Comparison of ENCODE assay signal across 8 cellular contexts in the genomic region with DNA sequence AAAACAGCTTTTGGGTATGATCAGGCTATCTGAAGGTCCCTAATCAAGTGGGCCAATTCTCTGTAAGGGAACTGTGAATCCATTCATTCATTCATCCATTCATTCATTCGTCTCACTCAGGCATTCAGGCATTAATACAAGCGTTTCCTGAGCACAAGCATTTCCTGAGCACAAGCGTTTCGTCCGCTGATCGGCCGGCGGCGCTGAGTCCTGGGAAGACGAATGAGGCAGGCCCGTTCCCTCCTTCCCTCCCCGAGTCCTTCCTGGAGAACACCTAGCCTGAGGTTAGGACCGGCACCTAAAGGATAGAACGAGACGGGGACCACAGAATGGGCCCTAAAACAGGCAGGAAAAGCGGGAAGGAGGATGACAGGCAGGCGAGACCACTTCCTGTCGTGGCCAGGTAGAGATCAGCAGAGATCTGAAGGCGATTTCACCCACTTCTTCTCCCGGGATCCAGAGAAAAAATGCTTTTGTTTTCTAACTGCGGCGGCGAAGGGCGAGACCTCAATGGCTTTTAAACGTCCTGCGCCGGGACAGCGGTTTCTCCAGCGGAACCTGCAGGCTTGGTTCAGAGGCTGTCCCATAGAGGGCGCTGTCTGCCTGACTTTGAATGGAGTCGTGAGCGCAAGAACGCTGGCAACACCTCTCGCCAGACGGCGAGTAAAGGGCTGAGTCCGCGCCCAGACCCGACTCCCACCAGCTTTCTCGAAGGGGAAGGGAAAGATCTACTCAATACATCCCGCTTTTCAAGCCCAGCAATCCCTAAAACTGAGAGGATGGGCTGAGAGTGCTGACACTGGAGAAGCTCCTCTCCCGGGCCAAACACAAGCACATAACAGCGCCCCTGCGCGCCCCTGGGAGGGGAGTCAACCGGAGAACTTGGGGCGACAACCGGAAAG. TPM values are rescaled to one million over a fixed set of nuclear protein-coding genes. Genes with fewer than 3 reads are reported as not detected.
DNase-seq lines count a peak whose midpoint lies in the region; ATAC-seq and TF ChIP-seq lines count a peak whose summit lies in the region.

No MANE protein-coding gene starts in this region.

- peaks cover 44% of the 10 kb centered on the region for H3K4me1 ChIP-seq in CD8-positive, alpha-beta T cell (ENCODE audit: insufficient read depth, low read length)

- H3K27me3 ChIP-seq in CD8-positive, alpha-beta T cell (ENCODE audit: insufficient read depth, low read length): peaks cover 40% of the 10 kb centered on the region

- H3K27ac Mint-ChIP-seq in CD8-positive, alpha-beta T cell: no peak overlapping the region
- H3K27ac Mint-ChIP-seq in central memory CD8-positive, alpha-beta T cell (ENCODE audit: low read depth): peak overlapping the region; percentile 41

- CTCF ChIA-PET in CD8-positive, alpha-beta T cell (lab: Charles Lee): interaction anchor here (0.6 to 4.6 kb wide), 44 partner anchors 8 to 438 kb away, joined by 3 to 36 read pairs (median 4); a partner anchor contains a TSS

- ATAC-seq in CD8-positive, alpha-beta T cell: peak; percentile 62
- peak; percentile 53 for ATAC-seq in GM21576 (IDR thresholded peaks at IDR 0.05; ENCODE audit: unreplicated experiment)
- peak; percentile 60 for ATAC-seq in central memory CD8-positive, alpha-beta T cell (replicated peaks; ENCODE audit: extremely low read depth, poor library complexity, severe bottlenecking)

- H3K36me3 ChIP-seq in CD8-positive, alpha-beta T cell (ENCODE audit: insufficient read depth, low read length): no peaks in the 10 kb centered on the region

- H3K27me3 Mint-ChIP-seq in CD8-positive, alpha-beta T cell (ENCODE audit: low read depth): peaks cover 62% of the 10 kb centered on the region
- peaks cover 77% of the 10 kb centered on the region for H3K27me3 Mint-ChIP-seq in central memory CD8-positive, alpha-beta T cell

- POLR2A ChIA-PET in CD8-positive, alpha-beta T cell (lab: Charles Lee): interaction anchor here (0.7 to 1.4 kb wide), 2 partner anchors 109 to 248 kb away, joined by 3 to 4 read pairs; no protein-coding TSS in a partner anchor

- H3K9me3 ChIP-seq in CD8-positive, alpha-beta T cell (ENCODE audit: low read length): no peaks in the 10 kb centered on the region

- peak overlapping the region; percentile 16 for H3K4me3 ChIP-seq in CD8-positive, alpha-beta T cell (ENCODE audit: low read depth, low read length)

- H3K9me3 Mint-ChIP-seq in CD8-positive, alpha-beta T cell: no peaks in the 10 kb centered on the region
- no peaks in the 10 kb centered on the region for H3K9me3 Mint-ChIP-seq in central memory CD8-positive, alpha-beta T cell

- no peaks in the 10 kb centered on the region for H3K36me3 Mint-ChIP-seq in CD8-positive, alpha-beta T cell
- peaks cover 14% of the 10 kb centered on the region for H3K36me3 Mint-ChIP-seq in central memory CD8-positive, alpha-beta T cell (ENCODE audit: insufficient read depth)

- H3K4me1 Mint-ChIP-seq in CD8-positive, alpha-beta T cell (ENCODE audit: low read depth): peaks cover 33% of the 10 kb centered on the region
- H3K4me1 Mint-ChIP-seq in central memory CD8-positive, alpha-beta T cell: peaks cover 28% of the 10 kb centered on the region

- TF ChIP-seq CTCF in CD8-positive, alpha-beta T cell (IDR thresholded peaks at IDR 0.05): peak; percentile 95

- peak overlapping the region; percentile 69 for H3K4me3 Mint-ChIP-seq in CD8-positive, alpha-beta T cell
- H3K4me3 Mint-ChIP-seq in central memory CD8-positive, alpha-beta T cell: peak overlapping the region; percentile 65

- intact Hi-C loops in CD8-positive, alpha-beta T cell (cut with DNase I, micrococcal nuclease): loop anchor here (1.0 to 10.0 kb wide), 8 partner anchors 89 to 1252 kb away; no protein-coding TSS in a partner anchor

- DNase-seq in CD8-positive, alpha-beta T cell: peak; percentile 73 to 91 (median 82)
- DNase-seq in NCI-H146 treated with DMSO at 0.1 percent for 48 hours (lab: John Stamatoyannopoulos, UW; ENCODE audit: unreplicated experiment) (peak; percentile 58), kidney glomerular epithelial cell (lab: John Stamatoyannopoulos, UW) (peak; percentile 67), NCI-H2171 (lab: John Stamatoyannopoulos, UW) (no peak)
- peak; percentile 63 to 89 (median 76) for DNase-seq in activated CD4-positive, CD25-positive, alpha-beta regulatory T cell (lab: John Stamatoyannopoulos, UW)
- DNase-seq in central memory CD8-positive, alpha-beta T cell (ENCODE audit: low spot score in 2 of 2): peak; percentile 72 to 85
- DNase-seq in stimulated activated CD4-positive, alpha-beta T cell treated with anti-CD3 and anti-CD28 coated beads, Interleukin-1b, Interleukin-23, amount 100 ng/mL, for 1 hour (ENCODE audit: low read depth in 2 of 2): peak; percentile 65 to 73

- no peak overlapping the region for H3K27ac ChIP-seq in CD8-positive, alpha-beta T cell (ENCODE audit: low read depth, low read length)

RNA-seq across cellular contexts. Expression of a gene that starts 2.9 kb away (rescaled TPM):
- total RNA-seq in CD8-positive, alpha-beta T cell: under 1 TPM; 0.35 to 0.47 TPM

RNA-seq across cellular contexts. Expression of a gene that starts 15.1 kb away (rescaled TPM):
- total RNA-seq in CD8-positive, alpha-beta T cell: not detected

RNA-seq across cellular contexts. Expression of a gene that starts 21.4 kb away (rescaled TPM):
- total RNA-seq in CD8-positive, alpha-beta T cell: 100 to 1,000 TPM; 166 to 167 TPM
